1 cellular context compared by ENCODE assay signal in genomic region chr5:140557136-140557805, GRCh38.
A peak's percentile ranks its signal among the peaks of the same experiment; 100 is the strongest.
TF ChIP-seq lines count a peak whose summit lies in the region.

Gene SRA1, minus strand, starts transcription at chr5:140557473. Its CDS starts 21 bp downstream, at chr5:140557452.

TF ChIP-seq in HepG2, 621 proteins besides CTCF, POLR2A, EP300 and RAD21 (continued from another document and continues in another):
- TF ChIP-seq STAT6 (CRISPR knock-in tag; IDR thresholded peaks at IDR 0.05; ENCODE audit: borderline replicate concordance) (peak; percentile 21; the same call in 1 of the 2 replicates), ZNF121 (CRISPR knock-in tag; IDR thresholded peaks at IDR 0.05) (peak; percentile 81), KLF16 (CRISPR knock-in tag; IDR thresholded peaks at IDR 0.05) (peak in 1 of 2 experiments; percentile 30; a peak in 1 of 4 replicates), KLF9 (CRISPR knock-in tag; IDR thresholded peaks at IDR 0.05; ENCODE audit: low read depth) (peak; percentile 66; the same call in 1 of the 2 replicates), HDAC1 (CRISPR knock-in tag; IDR thresholded peaks at IDR 0.05) (peak; percentile 96), ZNF557 (CRISPR knock-in tag; IDR thresholded peaks at IDR 0.05) (0 out of 2 replicates have a peak, but pooled peaks have one; percentile 25), KAT8 (CRISPR knock-in tag; IDR thresholded peaks at IDR 0.05) (peak; percentile 92), ELF1 (CRISPR knock-in tag; IDR thresholded peaks at IDR 0.05) (peak; percentile 94), ESRRA (CRISPR knock-in tag; IDR thresholded peaks at IDR 0.05; ENCODE audit: low read depth) (0 out of 2 replicates have a peak, but pooled peaks have one; percentile 20), NPAS2 (CRISPR knock-in tag; IDR thresholded peaks at IDR 0.05; ENCODE audit: borderline replicate concordance) (no peak), JARID2 (CRISPR knock-in tag; IDR thresholded peaks at IDR 0.05; ENCODE audit: insufficient replicate concordance) (peak; percentile 87), ETV6 (CRISPR knock-in tag; conservative IDR thresholded peaks at IDR 0.05) (peak; percentile 94), NR0B2 (CRISPR knock-in tag; IDR thresholded peaks at IDR 0.05) (peak; percentile 80), REL (CRISPR knock-in tag; conservative IDR thresholded peaks at IDR 0.05) (no peak), ZNF275 (CRISPR knock-in tag; IDR thresholded peaks at IDR 0.05; ENCODE audit: borderline replicate concordance) (peak; percentile 43; the same call in 1 of the 2 replicates), ZBTB7A (CRISPR knock-in tag; IDR thresholded peaks at IDR 0.05) (peak; percentile 60; the same call in 1 of the 2 replicates), ZNF30 (CRISPR knock-in tag; IDR thresholded peaks at IDR 0.05) (0 out of 2 replicates have a peak, but pooled peaks have one; percentile 21), ZNF224 (CRISPR knock-in tag; IDR thresholded peaks at IDR 0.05) (peak; percentile 31; the same call in 1 of the 2 replicates), DR1 (CRISPR knock-in tag; IDR thresholded peaks at IDR 0.05) (peak; percentile 60; the same call in 1 of the 2 replicates), ZNF572 (CRISPR knock-in tag; IDR thresholded peaks at IDR 0.05) (0 out of 2 replicates have a peak, but pooled peaks have one; percentile 21), ZNF17 (CRISPR knock-in tag; IDR thresholded peaks at IDR 0.05) (peak; percentile 81; the same call in 1 of the 2 replicates), ZNF772 (CRISPR knock-in tag; IDR thresholded peaks at IDR 0.05) (peak; percentile 80; the same call in 1 of the 2 replicates), ZNF644 (CRISPR knock-in tag; IDR thresholded peaks at IDR 0.05; ENCODE audit: low read depth) (0 out of 2 replicates have a peak, but pooled peaks have one; percentile 29), SALL2 (CRISPR knock-in tag; IDR thresholded peaks at IDR 0.05) (peak; percentile 71; the same call in 1 of the 2 replicates), ZNF605 (CRISPR knock-in tag; IDR thresholded peaks at IDR 0.05) (peak; percentile 89), RELA (CRISPR knock-in tag; IDR thresholded peaks at IDR 0.05) (peak; percentile 73; the same call in 1 of the 2 replicates), SP4 (CRISPR knock-in tag; IDR thresholded peaks at IDR 0.05) (peak; percentile 68; the same call in 1 of the 2 replicates), MYC (CRISPR knock-in tag; IDR thresholded peaks at IDR 0.05; ENCODE audit: borderline replicate concordance) (peak; percentile 73; the same call in 1 of the 2 replicates), ZIK1 (CRISPR knock-in tag; IDR thresholded peaks at IDR 0.05; ENCODE audit: borderline replicate concordance, low read depth) (0 out of 2 replicates have a peak, but pooled peaks have one; percentile 42), TERF1 (CRISPR knock-in tag; IDR thresholded peaks at IDR 0.05) (no peak), ZNF234 (CRISPR knock-in tag; conservative IDR thresholded peaks at IDR 0.05) (0 out of 2 replicates have a peak, but pooled peaks have one; percentile 52), CHD2 (IDR thresholded peaks at IDR 0.05; ENCODE audit: low read depth, low read length) (0 out of 2 replicates have a peak, but pooled peaks have one; percentile 15), ATF7-NPFF (CRISPR knock-in tag; IDR thresholded peaks at IDR 0.05; ENCODE audit: low read depth) (peak; percentile 90), KAT7 (CRISPR knock-in tag; IDR thresholded peaks at IDR 0.05; ENCODE audit: borderline replicate concordance) (peak; percentile 96; the same call in 1 of the 2 replicates), ZNF160 (CRISPR knock-in tag; IDR thresholded peaks at IDR 0.05) (no peak; the same call in 1 of the 2 replicates), ELF4 (CRISPR knock-in tag; IDR thresholded peaks at IDR 0.05; ENCODE audit: borderline replicate concordance) (peak; percentile 70; the same call in 1 of the 2 replicates), SRSF4 (IDR thresholded peaks at IDR 0.05; ENCODE audit: low read depth, low read length, poor library complexity, severe bottlenecking) (peak; percentile 52), ZNF292 (CRISPR knock-in tag; IDR thresholded peaks at IDR 0.05; ENCODE audit: borderline replicate concordance, low read depth) (no peak), CBX2 (IDR thresholded peaks at IDR 0.05; ENCODE audit: low read depth, low read length) (no peak), CBX2 (CRISPR knock-in tag; IDR thresholded peaks at IDR 0.05; ENCODE audit: low read depth) (no peak), NFKB2 (CRISPR knock-in tag; IDR thresholded peaks at IDR 0.05; ENCODE audit: borderline replicate concordance) (peak; percentile 79; the same call in 1 of the 2 replicates), ZNF264 (CRISPR knock-in tag; IDR thresholded peaks at IDR 0.05) (peak; percentile 24; the same call in 1 of the 2 replicates), ATF1 (CRISPR knock-in tag; IDR thresholded peaks at IDR 0.05) (peak; percentile 89)
- TF ChIP-seq, protein P1, sequence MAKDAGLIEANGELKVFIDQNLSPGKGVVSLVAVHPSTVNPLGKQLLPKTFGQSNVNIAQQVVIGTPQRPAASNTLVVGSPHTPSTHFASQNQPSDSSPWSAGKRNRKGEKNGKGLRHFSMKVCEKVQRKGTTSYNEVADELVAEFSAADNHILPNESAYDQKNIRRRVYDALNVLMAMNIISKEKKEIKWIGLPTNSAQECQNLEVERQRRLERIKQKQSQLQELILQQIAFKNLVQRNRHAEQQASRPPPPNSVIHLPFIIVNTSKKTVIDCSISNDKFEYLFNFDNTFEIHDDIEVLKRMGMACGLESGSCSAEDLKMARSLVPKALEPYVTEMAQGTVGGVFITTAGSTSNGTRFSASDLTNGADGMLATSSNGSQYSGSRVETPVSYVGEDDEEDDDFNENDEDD (CRISPR knock-in tag; IDR thresholded peaks at IDR 0.05; ENCODE audit: borderline replicate concordance), result peak; percentile 83; the same call in 1 of the 2 replicates
- TF ChIP-seq, protein P2, sequence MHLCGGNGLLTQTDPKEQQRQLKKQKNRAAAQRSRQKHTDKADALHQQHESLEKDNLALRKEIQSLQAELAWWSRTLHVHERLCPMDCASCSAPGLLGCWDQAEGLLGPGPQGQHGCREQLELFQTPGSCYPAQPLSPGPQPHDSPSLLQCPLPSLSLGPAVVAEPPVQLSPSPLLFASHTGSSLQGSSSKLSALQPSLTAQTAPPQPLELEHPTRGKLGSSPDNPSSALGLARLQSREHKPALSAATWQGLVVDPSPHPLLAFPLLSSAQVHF (CRISPR knock-in tag; IDR thresholded peaks at IDR 0.05), result peak; percentile 72
- TF ChIP-seq, protein P3, sequence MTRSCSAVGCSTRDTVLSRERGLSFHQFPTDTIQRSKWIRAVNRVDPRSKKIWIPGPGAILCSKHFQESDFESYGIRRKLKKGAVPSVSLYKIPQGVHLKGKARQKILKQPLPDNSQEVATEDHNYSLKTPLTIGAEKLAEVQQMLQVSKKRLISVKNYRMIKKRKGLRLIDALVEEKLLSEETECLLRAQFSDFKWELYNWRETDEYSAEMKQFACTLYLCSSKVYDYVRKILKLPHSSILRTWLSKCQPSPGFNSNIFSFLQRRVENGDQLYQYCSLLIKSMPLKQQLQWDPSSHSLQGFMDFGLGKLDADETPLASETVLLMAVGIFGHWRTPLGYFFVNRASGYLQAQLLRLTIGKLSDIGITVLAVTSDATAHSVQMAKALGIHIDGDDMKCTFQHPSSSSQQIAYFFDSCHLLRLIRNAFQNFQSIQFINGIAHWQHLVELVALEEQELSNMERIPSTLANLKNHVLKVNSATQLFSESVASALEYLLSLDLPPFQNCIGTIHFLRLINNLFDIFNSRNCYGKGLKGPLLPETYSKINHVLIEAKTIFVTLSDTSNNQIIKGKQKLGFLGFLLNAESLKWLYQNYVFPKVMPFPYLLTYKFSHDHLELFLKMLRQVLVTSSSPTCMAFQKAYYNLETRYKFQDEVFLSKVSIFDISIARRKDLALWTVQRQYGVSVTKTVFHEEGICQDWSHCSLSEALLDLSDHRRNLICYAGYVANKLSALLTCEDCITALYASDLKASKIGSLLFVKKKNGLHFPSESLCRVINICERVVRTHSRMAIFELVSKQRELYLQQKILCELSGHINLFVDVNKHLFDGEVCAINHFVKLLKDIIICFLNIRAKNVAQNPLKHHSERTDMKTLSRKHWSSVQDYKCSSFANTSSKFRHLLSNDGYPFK (CRISPR knock-in tag; IDR thresholded peaks at IDR 0.05; ENCODE audit: borderline replicate concordance), result 0 out of 2 replicates have a peak, but pooled peaks have one; percentile 72
- TF ChIP-seq, protein P4, sequence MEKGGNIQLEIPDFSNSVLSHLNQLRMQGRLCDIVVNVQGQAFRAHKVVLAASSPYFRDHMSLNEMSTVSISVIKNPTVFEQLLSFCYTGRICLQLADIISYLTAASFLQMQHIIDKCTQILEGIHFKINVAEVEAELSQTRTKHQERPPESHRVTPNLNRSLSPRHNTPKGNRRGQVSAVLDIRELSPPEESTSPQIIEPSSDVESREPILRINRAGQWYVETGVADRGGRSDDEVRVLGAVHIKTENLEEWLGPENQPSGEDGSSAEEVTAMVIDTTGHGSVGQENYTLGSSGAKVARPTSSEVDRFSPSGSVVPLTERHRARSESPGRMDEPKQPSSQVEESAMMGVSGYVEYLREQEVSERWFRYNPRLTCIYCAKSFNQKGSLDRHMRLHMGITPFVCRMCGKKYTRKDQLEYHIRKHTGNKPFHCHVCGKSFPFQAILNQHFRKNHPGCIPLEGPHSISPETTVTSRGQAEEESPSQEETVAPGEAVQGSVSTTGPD (CRISPR knock-in tag; IDR thresholded peaks at IDR 0.05), result no peak
- TF ChIP-seq, protein P5, sequence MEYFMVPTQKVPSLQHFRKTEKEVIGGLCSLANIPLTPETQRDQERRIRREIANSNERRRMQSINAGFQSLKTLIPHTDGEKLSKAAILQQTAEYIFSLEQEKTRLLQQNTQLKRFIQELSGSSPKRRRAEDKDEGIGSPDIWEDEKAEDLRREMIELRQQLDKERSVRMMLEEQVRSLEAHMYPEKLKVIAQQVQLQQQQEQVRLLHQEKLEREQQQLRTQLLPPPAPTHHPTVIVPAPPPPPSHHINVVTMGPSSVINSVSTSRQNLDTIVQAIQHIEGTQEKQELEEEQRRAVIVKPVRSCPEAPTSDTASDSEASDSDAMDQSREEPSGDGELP (IDR thresholded peaks at IDR 0.05; ENCODE audit: borderline replicate concordance, low read depth), result peak; percentile 80; the same call in 1 of the 2 replicates
- TF ChIP-seq, protein P6, sequence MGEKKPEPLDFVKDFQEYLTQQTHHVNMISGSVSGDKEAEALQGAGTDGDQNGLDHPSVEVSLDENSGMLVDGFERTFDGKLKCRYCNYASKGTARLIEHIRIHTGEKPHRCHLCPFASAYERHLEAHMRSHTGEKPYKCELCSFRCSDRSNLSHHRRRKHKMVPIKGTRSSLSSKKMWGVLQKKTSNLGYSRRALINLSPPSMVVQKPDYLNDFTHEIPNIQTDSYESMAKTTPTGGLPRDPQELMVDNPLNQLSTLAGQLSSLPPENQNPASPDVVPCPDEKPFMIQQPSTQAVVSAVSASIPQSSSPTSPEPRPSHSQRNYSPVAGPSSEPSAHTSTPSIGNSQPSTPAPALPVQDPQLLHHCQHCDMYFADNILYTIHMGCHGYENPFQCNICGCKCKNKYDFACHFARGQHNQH (CRISPR knock-in tag; IDR thresholded peaks at IDR 0.05), result peak; percentile 85
- TF ChIP-seq, protein P7, sequence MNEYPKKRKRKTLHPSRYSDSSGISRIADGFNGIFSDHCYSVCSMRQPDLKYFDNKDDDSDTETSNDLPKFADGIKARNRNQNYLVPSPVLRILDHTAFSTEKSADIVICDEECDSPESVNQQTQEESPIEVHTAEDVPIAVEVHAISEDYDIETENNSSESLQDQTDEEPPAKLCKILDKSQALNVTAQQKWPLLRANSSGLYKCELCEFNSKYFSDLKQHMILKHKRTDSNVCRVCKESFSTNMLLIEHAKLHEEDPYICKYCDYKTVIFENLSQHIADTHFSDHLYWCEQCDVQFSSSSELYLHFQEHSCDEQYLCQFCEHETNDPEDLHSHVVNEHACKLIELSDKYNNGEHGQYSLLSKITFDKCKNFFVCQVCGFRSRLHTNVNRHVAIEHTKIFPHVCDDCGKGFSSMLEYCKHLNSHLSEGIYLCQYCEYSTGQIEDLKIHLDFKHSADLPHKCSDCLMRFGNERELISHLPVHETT (CRISPR knock-in tag; conservative IDR thresholded peaks at IDR 0.05), result 0 out of 2 replicates have a peak, but pooled peaks have one; percentile 71
